ENCODE assay signal across 8 cellular contexts in genomic region chr15:23039151-23039916, GRCh38. TPM values are rescaled to one million over a fixed set of nuclear protein-coding genes. Genes with fewer than 3 reads are reported as not detected.
DNase-seq lines count a peak whose midpoint lies in the region; ATAC-seq, FAIRE-seq and TF ChIP-seq lines count a peak whose summit lies in the region.

TSS of gene TUBGCP5 (minus strand) at chr15:23039569. CDS start at chr15:23039543, 26 bp downstream.

- H3K9me1 ChIP-seq in keratinocyte (ENCODE audit: control insufficient read depth, extremely low read depth, insufficient read depth, low read length), result no peaks in the 10 kb centered on the region

- H3K9ac ChIP-seq in keratinocyte (ENCODE audit: control insufficient read depth, extremely low read depth, insufficient read depth, low read length), result peak within 1 kb of the TSS; percentile 90

- peaks cover 16% of the 10 kb centered on the region for H3K36me3 Mint-ChIP-seq in central memory CD8-positive, alpha-beta T cell (ENCODE audit: insufficient read depth)

- no peaks in the 10 kb centered on the region for H3K9me3 ChIP-seq in keratinocyte (ENCODE audit: control insufficient read depth, low read depth, low read length)

- no peaks in the 10 kb centered on the region for H4K20me1 ChIP-seq in keratinocyte (ENCODE audit: control insufficient read depth, extremely low read depth, insufficient read depth, low read length)

- peaks cover 20% of the 10 kb centered on the region for H3K4me1 Mint-ChIP-seq in central memory CD8-positive, alpha-beta T cell

- TF ChIP-seq CTCF in keratinocyte (optimal IDR thresholded peaks at IDR 0.05 in 1 of 3, IDR thresholded peaks at IDR 0.05 in 1 of 3, conservative IDR thresholded peaks at IDR 0.05 in 1 of 3; ENCODE audit: extremely low read depth in 1 of 3, insufficient read depth in 2 of 3, low read length in 3 of 3), result peak; percentile 22 to 51 (median 33)

- peak within 1 kb of the TSS; percentile 90 for H3K4me3 Mint-ChIP-seq in central memory CD8-positive, alpha-beta T cell

- DNase-seq in Ammon's horn (ENCODE audit: low spot score) (peak; percentile 94), NCI-H446 (lab: John Stamatoyannopoulos, UW) (peak; percentile 86 to 98), keratinocyte (ENCODE audit: low read depth, low spot score) (peak; percentile 87)
- peak; percentile 88 for DNase-seq in activated CD4-positive, CD25-positive, alpha-beta regulatory T cell treated with anti-CD3 and anti-CD28 coated beads, Interleukin-2, amount 50 U/mL, for 16 hours (ENCODE audit: low read depth, low spot score)
- peak; percentile 88 to 96 for DNase-seq in central memory CD8-positive, alpha-beta T cell (ENCODE audit: low spot score in 2 of 2)
- DNase-seq in stimulated activated CD4-positive, alpha-beta T cell treated with anti-CD3 and anti-CD28 coated beads, Interleukin-12 subunit alpha, Interleukin-12 subunit beta, amount 100 ng/mL, for 48 hours (ENCODE audit: low read depth in 2 of 3, low spot score in 1 of 3), result peak; percentile 95 to 97 (median 97)

- peak within 1 kb of the TSS; percentile 58 for H3K4me2 ChIP-seq in keratinocyte (ENCODE audit: control insufficient read depth, extremely low read depth, insufficient read depth, low read depth, low read length)

- H3K27me3 Mint-ChIP-seq in central memory CD8-positive, alpha-beta T cell, result no peaks in the 10 kb centered on the region

- H3K9me3 Mint-ChIP-seq in central memory CD8-positive, alpha-beta T cell, result no peaks in the 10 kb centered on the region

- no peaks in the 10 kb centered on the region for H3K27me3 ChIP-seq in keratinocyte (ENCODE audit: control insufficient read depth, extremely low read depth, insufficient read depth, low read length)

- H3K4me3 ChIP-seq in keratinocyte (ENCODE audit: control insufficient read depth in 2 of 3, extremely low read depth in 1 of 3, insufficient read depth in 2 of 3, low read depth in 1 of 3, low read length in 3 of 3), result peak within 1 kb of the TSS; percentile 57 to 83 (median 67)

- peaks cover 3% of the 10 kb centered on the region in 2 experiments for H3K36me3 ChIP-seq in keratinocyte (ENCODE audit: control insufficient read depth in 2 of 2, extremely low read depth in 1 of 2, insufficient read depth in 2 of 2, low read length in 2 of 2)

- FAIRE-seq in keratinocyte (lab: Jason Lieb, UNC), result no peak

- peak within 1 kb of the TSS; percentile 72 for H3K27ac ChIP-seq in keratinocyte (ENCODE audit: control insufficient read depth, insufficient read depth, low read length)

- ATAC-seq in GM19043 (IDR thresholded peaks at IDR 0.05; ENCODE audit: low read depth, unreplicated experiment) (peak; percentile 84), HG03354 (IDR thresholded peaks at IDR 0.05; ENCODE audit: poor library complexity, severe bottlenecking, unreplicated experiment) (peak; percentile 94)
- ATAC-seq in central memory CD8-positive, alpha-beta T cell (replicated peaks; ENCODE audit: extremely low read depth, poor library complexity, severe bottlenecking), result peak; percentile 92

- H2AFZ ChIP-seq in keratinocyte (ENCODE audit: control insufficient read depth, low read length), result peak within 1 kb of the TSS; percentile 93

- peaks cover 12% of the 10 kb centered on the region for H3K79me2 ChIP-seq in keratinocyte (ENCODE audit: control insufficient read depth, insufficient read depth, low read length)

- peaks cover 7% of the 10 kb centered on the region for H3K4me1 ChIP-seq in keratinocyte (ENCODE audit: control insufficient read depth, extremely low read depth, insufficient read depth, low read length)

- peak within 1 kb of the TSS; percentile 88 for H3K27ac Mint-ChIP-seq in central memory CD8-positive, alpha-beta T cell (ENCODE audit: low read depth)

- dilution Hi-C loops in keratinocyte (cut with MboI; ENCODE audit: extremely low pct_ligation_motif_present, low sequenced_read_pairs), result no loop called here

RNA-seq across cellular contexts. Expression of gene TUBGCP5, which starts in this region (rescaled TPM):
- 15.3 to 20.3 TPM (median 18.3 TPM) in 3 replicates for polyA plus RNA-seq in keratinocyte
- polyA plus RNA-seq in keratinocyte (2011; ENCODE audit: low read depth), result 34.5 TPM
- polyA plus RNA-seq in keratinocyte (2011; cell fraction: cytosol; rRNA removed), result 9.4 and 16.2 TPM in 2 replicates
- polyA plus RNA-seq in keratinocyte (2011; cell fraction: nucleus; rRNA removed), result 19.7 and 23.8 TPM in 2 replicates
- 5.6 and 12.2 TPM in 2 replicates for polyA plus RNA-seq in keratinocyte (2012; ENCODE audit: low replicate concordance)
- polyA minus RNA-seq in keratinocyte, result 8.4 to 14.7 TPM (median 9.2 TPM) in 3 replicates
- polyA minus RNA-seq in keratinocyte (2011; cell fraction: cytosol; rRNA and poly(A)+ RNA removed), result 9.2 TPM
- polyA minus RNA-seq in keratinocyte (2011; cell fraction: nucleus; rRNA and poly(A)+ RNA removed), result 12.0 and 20.8 TPM in 2 replicates

Comparison
In these comparisons a context has a peak if more than half of its experiments do, and no peak if none do; other contexts are left out.
1. Peak in every context shown above with its lines: DNase-seq, ATAC-seq, H3K4me3 ChIP-seq and H3K27ac ChIP-seq.